Comparison of ENCODE assay signal across 40 cellular contexts in genomic region chr20:32641464-32641863, GRCh38. TPM values are rescaled to one million over a fixed set of nuclear protein-coding genes. Genes with fewer than 3 reads are reported as not detected.
A peak's percentile ranks its signal among the peaks of the same experiment; 100 is the strongest.
DNase-seq lines count a peak whose midpoint lies in the region; ATAC-seq, FAIRE-seq and TF ChIP-seq lines count a peak whose summit lies in the region.
"Had no signal": no experiment of that assay in that cellular context is flagged by ENCODE, and none has a peak within 500 bp of the region (broad histone marks: within the 10 kb centered on the region; RNA-seq: fewer than 3 reads in every experiment).

No MANE protein-coding gene starts in this region.

- H3K4me2 ChIP-seq in K562 (ENCODE audit: insufficient read depth, low read length), result peak overlapping the region; percentile 57; the same call in 1 of the 2 replicates
- H3K4me2 ChIP-seq in hepatocyte, result no peak overlapping the region
- H3K4me2 ChIP-seq: A549; BLaER1; BLaER1 treated with 17β-estradiol and CSF1 and Interleukin-3, amounts not matched to agents 10 nM and 100 nM had no signal

- POLR2A ChIA-PET in CD8-positive, alpha-beta memory T cell (lab: Charles Lee), result no interaction called here
- POLR2A ChIA-PET in HEK293 (lab: Yijun Ruan, JAX) (no interaction called here), K562 (lab: Yijun Ruan, JAX) (no interaction called here)

- H3K9ac ChIP-seq in K562 (ENCODE audit: insufficient read depth in 1 of 2, low read depth in 2 of 2, low read length in 2 of 2), result peak overlapping the region in 1 of 2 experiments; percentile 89; a peak in 1 of 4 replicates
- H3K9ac ChIP-seq: BLaER1; BLaER1 treated with 17β-estradiol and CSF1 and Interleukin-3, amounts not matched to agents 10 nM and 100 nM had no signal

- CTCF ChIA-PET in CD8-positive, alpha-beta memory T cell (lab: Charles Lee), result no interaction called here
- CTCF ChIA-PET in HEK293 (lab: Yijun Ruan, JAX), result no interaction called here
- CTCF ChIA-PET in K562 (lab: Yijun Ruan, JAX; ENCODE audit: low intra/inter-chr PET ratio), result no interaction called here

- H3K27me3 Mint-ChIP-seq in CD8-positive, alpha-beta memory T cell, result no peaks in the 10 kb centered on the region
- H3K27me3 Mint-ChIP-seq: B cell; CD4-positive, alpha-beta memory T cell; CD4-positive, alpha-beta T cell; CD4-positive, CD25-positive, alpha-beta regulatory T cell had no signal

- BruUV-seq in K562 (replicated peaks; lab: Mats Ljungman, UMichigan), result no TSS peak

- no peaks in the 10 kb centered on the region for H3K9me3 ChIP-seq in CD8-positive, alpha-beta memory T cell (ENCODE audit: low read length)
- H3K9me3 ChIP-seq in HEK293 (ENCODE audit: control insufficient read depth, insufficient read depth, low read depth, low read length) (no peaks in the 10 kb centered on the region), K562 (replicated peaks; ENCODE audit: control insufficient read depth, insufficient read depth, low read depth, low read length) (no peaks in the 10 kb centered on the region; the same call in 1 of the 2 replicates), hepatocyte (ENCODE audit: low read depth) (no peaks in the 10 kb centered on the region)
- H3K9me3 ChIP-seq: A549; BE2C; BLaER1; BLaER1 treated with 17β-estradiol and CSF1 and Interleukin-3, amounts not matched to agents 10 nM and 100 nM; Caco-2 had no signal

- H3K27ac ChIP-seq in CD8-positive, alpha-beta memory T cell (ENCODE audit: low read depth, low read length), result peak overlapping the region; percentile 51
- H3K27ac ChIP-seq in HEK293 (ENCODE audit: extremely low read depth, low read depth, low read length), result no peak overlapping the region
- peak overlapping the region; percentile 79 for H3K27ac ChIP-seq in K562 (ENCODE audit: extremely low read depth, low read depth, low read length)
- no peak overlapping the region for H3K27ac ChIP-seq in hepatocyte
- H3K27ac ChIP-seq: 22Rv1; A549; BLaER1; BLaER1 treated with 17β-estradiol and CSF1 and Interleukin-3, amounts not matched to agents 10 nM and 100 nM; C4-2B had no signal

- TF ChIP-seq EP300 in K562 (IDR thresholded peaks at IDR 0.05; ENCODE audit: low read length), result no peak

- no peak for FAIRE-seq in K562 (lab: Jason Lieb, UNC)
- FAIRE-seq: A204.1, A549, D721Med had no signal

- in situ Hi-C loops in K562 (cut with MboI), result loop anchor here (25.0 kb wide), 1 partner anchor 1054 kb away; no protein-coding TSS in a partner anchor

- TF ChIP-seq RAD21 in K562 (CRISPR knock-in tag; conservative IDR thresholded peaks at IDR 0.05 in 1 of 2, IDR thresholded peaks at IDR 0.05 in 1 of 2), result no peak

- 81% methylated on average over 3 of the region's 3 CpGs for WGBS in K562 (ENCODE audit: insufficient coverage, low coverage, missing lambda C conversion rate)
- WGBS in hepatocyte (ENCODE audit: low lambda C conversion rate, missing lambda C conversion rate), result 100% methylated on average over 3 of the region's 3 CpGs

- no peaks in the 10 kb centered on the region for H3K36me3 ChIP-seq in CD8-positive, alpha-beta memory T cell (ENCODE audit: insufficient read depth, low read length)
- H3K36me3 ChIP-seq in HEK293 (ENCODE audit: control insufficient read depth in 2 of 2, insufficient read depth in 1 of 2, low read length in 2 of 2) (no peaks in the 10 kb centered on the region), K562 (ENCODE audit: control insufficient read depth, insufficient read depth, low read length) (no peaks in the 10 kb centered on the region), hepatocyte (replicated peaks; ENCODE audit: insufficient read depth, low read depth) (no peaks in the 10 kb centered on the region)
- H3K36me3 ChIP-seq: BE2C; BLaER1; BLaER1 treated with 17β-estradiol and CSF1 and Interleukin-3, amounts not matched to agents 10 nM and 100 nM had no signal

- no peaks in the 10 kb centered on the region for H3K9me2 ChIP-seq in hepatocyte (replicated peaks; ENCODE audit: insufficient read depth)

- H3K4me3 ChIP-seq in CD8-positive, alpha-beta memory T cell (ENCODE audit: low read length), result no peak overlapping the region
- H3K4me3 ChIP-seq in HEK293 (ENCODE audit: low read depth, low read length) (no peak overlapping the region), K562 (no peak overlapping the region), hepatocyte (no peak overlapping the region)
- H3K4me3 ChIP-seq: A549; BLaER1; BLaER1 treated with 17β-estradiol and CSF1 and Interleukin-3, amounts not matched to agents 10 nM and 100 nM had no signal

- no peaks in the 10 kb centered on the region for H3K4me1 ChIP-seq in CD8-positive, alpha-beta memory T cell (ENCODE audit: insufficient read depth, low read length)
- no peaks in the 10 kb centered on the region for H3K4me1 ChIP-seq in HEK293 (ENCODE audit: control insufficient read depth, insufficient read depth, low read length)
- peaks cover 27 to 47% of the 10 kb centered on the region in 2 experiments for H3K4me1 ChIP-seq in K562 (replicated peaks in 1 of 2; ENCODE audit: control insufficient read depth in 2 of 2, insufficient read depth in 2 of 2, low read length in 2 of 2)
- H3K4me1 ChIP-seq in hepatocyte (ENCODE audit: insufficient read depth), result peaks cover 9% of the 10 kb centered on the region
- H3K4me1 ChIP-seq: A549, Caco-2 had no signal

- H3K36me3 Mint-ChIP-seq in CD8-positive, alpha-beta memory T cell, result no peaks in the 10 kb centered on the region
- H3K36me3 Mint-ChIP-seq: CD14-positive monocyte; CD4-positive, alpha-beta memory T cell; CD4-positive, CD25-positive, alpha-beta regulatory T cell; CD8-positive, alpha-beta T cell had no signal

- H4K20me1 ChIP-seq in K562 (replicated peaks; ENCODE audit: control insufficient read depth, insufficient read depth, low read length) (no peaks in the 10 kb centered on the region), hepatocyte (ENCODE audit: insufficient read depth, poor library complexity, severe bottlenecking) (no peaks in the 10 kb centered on the region)
- H4K20me1 ChIP-seq: BLaER1; BLaER1 treated with 17β-estradiol and CSF1 and Interleukin-3, amounts not matched to agents 10 nM and 100 nM had no signal

- peak overlapping the region; percentile 58 for H2AFZ ChIP-seq in K562 (ENCODE audit: low read depth, low read length)
- H2AFZ ChIP-seq in hepatocyte, result no peak overlapping the region

- H3K9me1 ChIP-seq in K562 (ENCODE audit: control insufficient read depth, insufficient read depth, low read length), result peaks cover 5% of the 10 kb centered on the region

- no peak for ATAC-seq in K562
- no peak for ATAC-seq in activated CD4-positive, CD25-positive, alpha-beta regulatory T cell treated with anti-CD3 and anti-CD28 coated beads, Interleukin-2, amount 50 U/mL, for 24 hours
- ATAC-seq in Right ventricle myocardium superior (ENCODE audit: poor library complexity), result no peak
- ATAC-seq: A549; CD8-positive, alpha-beta T cell had no signal

- TF ChIP-seq POLR2A in K562 (conservative IDR thresholded peaks at IDR 0.05), result no peak

- H3K4me3 Mint-ChIP-seq in CD8-positive, alpha-beta memory T cell, result no peak overlapping the region
- H3K4me3 Mint-ChIP-seq: B cell; CD14-positive monocyte; CD4-positive, alpha-beta memory T cell; CD4-positive, alpha-beta T cell; CD4-positive, CD25-positive, alpha-beta regulatory T cell; CD8-positive, alpha-beta T cell had no signal

- DNase-seq in CD8-positive, alpha-beta memory T cell, result no peak
- peak; percentile 28 for DNase-seq in OCI-M1 (lab: John Stamatoyannopoulos, UW)
- DNase-seq in K562 (ENCODE audit: extremely low read depth in 1 of 4, low spot score in 3 of 4), result no peak
- no peak for DNase-seq in hepatocyte (ENCODE audit: low spot score)
- DNase-seq in effector CD4-positive, alpha-beta T cell, result no peak
- DNase-seq in Right ventricle myocardium superior, result no peak
- DNase-seq: 8988T; ACHN; AML-193; BE2C; C1 segment of cervical spinal cord; Caco-2; Calu3; CD4-positive, alpha-beta memory T cell; CD4-positive, alpha-beta T cell; CD4-positive, CD25-positive, alpha-beta regulatory T cell; CD8-positive, alpha-beta T cell; COR-L47; DMS 273 treated with DMSO at 0.1 percent for 48 hours; DMS153; DMS53; DMS79; DMS79 treated with DMSO at 0.1 percent for 48 hours; DND-41; EL had no signal

- intact Hi-C loops in K562 (cut with micrococcal nuclease) (no loop called here), Right ventricle myocardium superior (cut with DNase I) (no loop called here)

- no peaks in the 10 kb centered on the region for H3K4me1 Mint-ChIP-seq in CD8-positive, alpha-beta memory T cell
- H3K4me1 Mint-ChIP-seq: B cell; CD14-positive monocyte; CD4-positive, CD25-positive, alpha-beta regulatory T cell had no signal

- no peaks in the 10 kb centered on the region for H3K9me3 Mint-ChIP-seq in CD8-positive, alpha-beta memory T cell
- H3K9me3 Mint-ChIP-seq: CD14-positive monocyte; CD4-positive, alpha-beta memory T cell; CD4-positive, alpha-beta T cell; CD4-positive, CD25-positive, alpha-beta regulatory T cell; CD8-positive, alpha-beta T cell had no signal

- no peaks in the 10 kb centered on the region for H3K27me3 ChIP-seq in CD8-positive, alpha-beta memory T cell (ENCODE audit: insufficient read depth, low read length, poor library complexity, severe bottlenecking)
- H3K27me3 ChIP-seq in K562 (ENCODE audit: control insufficient read depth in 2 of 2, insufficient read depth in 2 of 2, low read length in 2 of 2) (no peaks in the 10 kb centered on the region), hepatocyte (no peaks in the 10 kb centered on the region)
- H3K27me3 ChIP-seq: BE2C; BLaER1; BLaER1 treated with 17β-estradiol and CSF1 and Interleukin-3, amounts not matched to agents 10 nM and 100 nM had no signal

- H3K79me2 ChIP-seq in K562 (ENCODE audit: control insufficient read depth, insufficient read depth, low read length) (no peaks in the 10 kb centered on the region), hepatocyte (no peaks in the 10 kb centered on the region)

- TF ChIP-seq CTCF in HEK293 (tag by site-specific recombination; IDR thresholded peaks at IDR 0.05), result no peak
- TF ChIP-seq CTCF in K562 (IDR thresholded peaks at IDR 0.05 in 2 of 3, conservative IDR thresholded peaks at IDR 0.05 in 1 of 3; ENCODE audit: insufficient read depth in 2 of 3, low read depth in 1 of 3, low read length in 3 of 3), result no peak
- TF ChIP-seq CTCF in hepatocyte (IDR thresholded peaks at IDR 0.05; ENCODE audit: poor library complexity), result no peak

- H3K27ac Mint-ChIP-seq in CD8-positive, alpha-beta memory T cell, result no peak overlapping the region
- H3K27ac Mint-ChIP-seq: B cell; CD14-positive monocyte; CD4-positive, alpha-beta T cell; CD4-positive, CD25-positive, alpha-beta regulatory T cell; CD8-positive, alpha-beta T cell had no signal

RNA-seq across cellular contexts. Expression of gene C20orf203, which starts 32.3 kb away (rescaled TPM):
- not detected for total RNA-seq in CD8-positive, alpha-beta memory T cell
- polyA plus RNA-seq in CD8-positive, alpha-beta memory T cell, result not detected
- total RNA-seq in K562 (2011; cell fraction: chromatin; rRNA removed; ENCODE audit: low replicate concordance), result 15.7 and 23.6 TPM in 2 replicates
- total RNA-seq in K562 (2011; cell fraction: nucleolus; rRNA removed), result 8.0 and 10.7 TPM in 2 replicates
- total RNA-seq in K562 (2011; cell fraction: nucleoplasm; rRNA removed), result 19.4 and 25.1 TPM in 2 replicates
- total RNA-seq in K562 (2014; rRNA removed) (0.68 and 0.78 TPM in 2 replicates), K562 (2014; rRNA removed; fragmentation: Illumina TruSeq; extraction: Trizol) (0.48 and 0.62 TPM in 2 replicates), K562 (2015; rRNA removed; fragmentation: Illumina TruSeq; extraction: Trizol) (0.57 and 0.58 TPM in 2 replicates), K562 (2021) (2.0 and 2.4 TPM in 2 replicates), hepatocyte (not detected in 2 replicates), Right ventricle myocardium superior (not detected)
- polyA plus RNA-seq in K562 (2011; rRNA removed) (0.52 and 1.5 TPM in 2 replicates), K562 (2014; fragmentation: Illumina TruSeq; extraction: Trizol) (0.58 and 0.68 TPM in 2 replicates), K562 (2014; fragmentation: Nextera tagmentation; extraction: Ambion mirVana) (under 1 TPM; 0.56 to 0.69 TPM), K562 (2014; rRNA removed) (2.0 and 2.3 TPM in 2 replicates), hepatocyte (not detected in 2 replicates)
- 0.60 and 1.3 TPM in 2 replicates for polyA plus RNA-seq in K562 (2011; cell fraction: cytosol; rRNA removed)
- polyA plus RNA-seq in K562 (2011; cell fraction: nucleus; rRNA removed), result 3.0 and 4.6 TPM in 2 replicates
- polyA plus RNA-seq in K562 (2012), result 0.73 and 1.5 TPM in 2 replicates
- 0.21 and 0.72 TPM in 2 replicates for polyA minus RNA-seq in K562 (2011; rRNA and poly(A)+ RNA removed)
- 0.64 TPM in 1 of 2 replicates, not detected in the other for polyA minus RNA-seq in K562 (2011; cell fraction: cytosol; rRNA and poly(A)+ RNA removed)
- polyA minus RNA-seq in K562 (2011; cell fraction: nucleus; rRNA and poly(A)+ RNA removed), result 0.81 and 4.7 TPM in 2 replicates
- total RNA-seq: A172, A673, Caco-2, Calu3, Daoy had no signal
- polyA plus RNA-seq: A549; AG04450; CD14-positive monocyte; CD4-positive, alpha-beta memory T cell had no signal

RNA-seq across cellular contexts. Expression of gene NOL4L, which starts 56.3 kb away (rescaled TPM):
- total RNA-seq in CD8-positive, alpha-beta memory T cell, result 10 to 100 TPM; 15.8 to 19.8 TPM
- 15.4 TPM for polyA plus RNA-seq in CD8-positive, alpha-beta memory T cell
- 83.7 and 101 TPM in 2 replicates for total RNA-seq in K562 (2011; cell fraction: chromatin; rRNA removed; ENCODE audit: low replicate concordance)
- 37.2 and 38.4 TPM in 2 replicates for total RNA-seq in K562 (2011; cell fraction: nucleolus; rRNA removed)
- 54.0 and 63.1 TPM in 2 replicates for total RNA-seq in K562 (2011; cell fraction: nucleoplasm; rRNA removed)
- total RNA-seq in K562 (2014; rRNA removed) (14.8 and 17.9 TPM in 2 replicates), K562 (2014; rRNA removed; fragmentation: Illumina TruSeq; extraction: Trizol) (9.7 and 10.6 TPM in 2 replicates), K562 (2015; rRNA removed; fragmentation: Illumina TruSeq; extraction: Trizol) (13.8 and 14.1 TPM in 2 replicates), K562 (2021) (33.2 and 36.2 TPM in 2 replicates), hepatocyte (34.3 and 35.6 TPM in 2 replicates), Right ventricle myocardium superior (3.5 TPM)
- polyA plus RNA-seq in K562 (2011; rRNA removed) (11.6 and 15.4 TPM in 2 replicates), K562 (2014; fragmentation: Illumina TruSeq; extraction: Trizol) (14.8 and 16.0 TPM in 2 replicates), K562 (2014; fragmentation: Nextera tagmentation; extraction: Ambion mirVana) (1 to 10 TPM; 5.1 to 6.6 TPM), K562 (2014; rRNA removed) (13.6 and 15.9 TPM in 2 replicates), hepatocyte (42.9 and 44.2 TPM in 2 replicates)
- 9.9 and 14.8 TPM in 2 replicates for polyA plus RNA-seq in K562 (2011; cell fraction: cytosol; rRNA removed)
- polyA plus RNA-seq in K562 (2011; cell fraction: nucleus; rRNA removed), result 42.8 and 74.6 TPM in 2 replicates
- 15.9 and 17.9 TPM in 2 replicates for polyA plus RNA-seq in K562 (2012)
- polyA minus RNA-seq in K562 (2011; rRNA and poly(A)+ RNA removed), result 10.1 and 11.5 TPM in 2 replicates
- polyA minus RNA-seq in K562 (2011; cell fraction: cytosol; rRNA and poly(A)+ RNA removed), result 15.5 and 25.2 TPM in 2 replicates
- polyA minus RNA-seq in K562 (2011; cell fraction: nucleus; rRNA and poly(A)+ RNA removed), result 17.2 and 19.1 TPM in 2 replicates

Comparison
In these comparisons a context has a peak if more than half of its experiments do, and no peak if none do; other contexts are left out.
1. H3K27ac ChIP-seq: peak in CD8-positive, alpha-beta memory T cell (single experiment) and K562 (single experiment); none in HEK293 (single experiment) and hepatocyte (single experiment).